16 cellular contexts compared by ENCODE assay signal in the genomic region with DNA sequence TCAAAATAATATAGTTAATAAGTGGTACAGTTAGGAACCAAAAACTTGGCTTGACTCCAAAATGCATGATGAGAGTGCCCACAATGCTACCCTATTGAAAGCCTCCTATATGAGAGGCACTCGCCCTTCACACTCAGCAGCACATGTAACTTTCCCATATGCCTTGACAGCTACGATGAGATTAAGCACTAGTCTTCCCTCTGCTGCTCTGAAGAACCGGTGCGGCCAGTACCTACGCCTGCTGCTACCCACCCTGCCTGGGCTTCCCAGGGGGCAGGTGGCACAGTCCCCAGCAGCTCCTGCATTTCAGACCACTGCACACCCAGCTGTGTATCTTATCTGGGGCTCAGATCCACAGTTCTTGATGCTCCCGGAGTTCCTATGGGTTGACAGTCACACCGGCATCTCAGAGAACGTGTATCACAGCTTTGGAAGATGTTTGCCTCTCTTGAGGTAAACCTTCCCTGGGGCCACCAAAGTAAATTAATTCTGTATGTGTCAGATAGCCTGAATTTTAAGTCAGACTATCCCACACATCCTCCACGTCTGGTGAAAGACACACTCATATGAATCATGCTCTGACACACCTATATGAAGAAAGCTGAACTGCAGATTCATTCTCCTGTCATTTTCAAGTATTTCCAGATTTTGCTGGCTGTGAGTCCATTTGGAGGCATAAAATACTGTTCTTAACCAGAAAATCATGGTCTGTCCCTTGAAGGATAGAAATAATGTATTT.
DNase-seq lines count a peak whose midpoint lies in the region; ATAC-seq and TF ChIP-seq lines count a peak whose summit lies in the region.
"Had no signal": no experiment of that assay in that cellular context is flagged by ENCODE, and none has a peak within 500 bp of the region (broad histone marks: within the 10 kb centered on the region; RNA-seq: fewer than 3 reads in every experiment).

No MANE protein-coding gene starts in this region.

- DNase-seq in GM04504 (ENCODE audit: low read depth): peak; percentile 46
- DNase-seq in NCI-H82 (lab: John Stamatoyannopoulos, UW): peak; percentile 84
- peak; percentile 98 for DNase-seq in epithelial cell of esophagus (ENCODE audit: low read depth)
- peak; percentile 19 for DNase-seq in skeletal muscle cell (ENCODE audit: low read depth)
- no peak for DNase-seq in retina
- DNase-seq in NCI-H748 (lab: John Stamatoyannopoulos, UW; ENCODE audit: unreplicated experiment): no peak
- DNase-seq: activated T-cell treated with anti-CD3 and anti-CD28 coated beads, Interleukin-2, amount 50 U/mL, for 24 hours; DMS53; lower lobe of right lung; naive B cell; NCI-H1417 treated with DMSO at 0.1 percent for 48 hours; NCI-H446 treated with DMSO at 0.1 percent for 48 hours; posterior cingulate gyrus; transverse colon had no signal

- no peak for TF ChIP-seq CTCF in epithelial cell of esophagus (IDR thresholded peaks at IDR 0.05; ENCODE audit: insufficient read depth, low read depth, low read length, missing control alignments)

- ATAC-seq in GM18505 (IDR thresholded peaks at IDR 0.05; ENCODE audit: unreplicated experiment): no peak
- ATAC-seq: lower lobe of right lung; stimulated activated memory B cell treated with anti-CD40 and anti-IgM and Interleukin-4, amounts not matched to agents 10 μg/mL and 1 μg/mL and 100 μg/mL, for 72 hours had no signal

- no peak for TF ChIP-seq POLR2A in GM18505 (IDR thresholded peaks at IDR 0.05; ENCODE audit: borderline replicate concordance, extremely low read depth, insufficient read depth, insufficient read length)

- H3K4me3 ChIP-seq in epithelial cell of esophagus (ENCODE audit: low read length) (no peak overlapping the region), skeletal muscle cell (ENCODE audit: low read depth, low read length) (no peak overlapping the region)
- H3K4me3 ChIP-seq: lower lobe of right lung, transverse colon had no signal

Comparison
In these comparisons a context has a peak if more than half of its experiments do, and no peak if none do; other contexts are left out.
1. DNase-seq: peak in GM04504 (single experiment), NCI-H82 (single experiment), epithelial cell of esophagus (single experiment) and skeletal muscle cell (single experiment); none in retina (single experiment) and NCI-H748 (single experiment).